In genomic region chr16:8380311-8380710, GRCh38 we compare ENCODE assay signal across 27 cellular contexts.
"Had no signal": no experiment of that assay in that cellular context is flagged by ENCODE, and none has a peak within 500 bp of the region (broad histone marks: within the 10 kb centered on the region; RNA-seq: fewer than 3 reads in every experiment).

No MANE protein-coding gene starts in this region.

- H3K36me3 ChIP-seq: ascending aorta, brain microvascular endothelial cell had no signal

- H3K27me3 ChIP-seq: ascending aorta, brain microvascular endothelial cell had no signal

- H3K9me3 ChIP-seq: ascending aorta had no signal

- H3K27me3 Mint-ChIP-seq: activated CD4-positive, alpha-beta memory T cell treated with anti-CD3 and anti-CD28 coated beads for 36 hours; activated CD4-positive, alpha-beta T cell treated with anti-CD3 and anti-CD28 coated beads for 36 hours; activated CD4-positive, alpha-beta T cell treated with anti-CD3 and anti-CD28 coated beads, Interleukin-2, amount 10 ng/mL, durations not matched to agents 24 days and 14 days; activated CD8-positive, alpha-beta memory T cell treated with anti-CD3 and anti-CD28 coated beads, Interleukin-2, amount 10 ng/mL, durations not matched to agents 7 days and 5 days; activated naive CD4-positive, alpha-beta T cell treated with anti-CD3 and anti-CD28 coated beads, Interleukin-2, amount 10 ng/mL, durations not matched to agents 7 days and 5 days; activated naive CD8-positive, alpha-beta T cell treated with anti-CD3 and anti-CD28 coated beads, Interleukin-2, amount 10 ng/mL, durations not matched to agents 7 days and 5 days; central memory CD8-positive, alpha-beta T cell had no signal

- FAIRE-seq: bronchial epithelial cell, frontal cortex had no signal

- H3K36me3 Mint-ChIP-seq: activated CD4-positive, alpha-beta memory T cell treated with anti-CD3 and anti-CD28 coated beads for 36 hours; activated CD8-positive, alpha-beta memory T cell treated with anti-CD3 and anti-CD28 coated beads, Interleukin-2, amount 10 ng/mL, durations not matched to agents 7 days and 5 days; activated naive CD4-positive, alpha-beta T cell treated with anti-CD3 and anti-CD28 coated beads, Interleukin-2, amount 10 ng/mL, durations not matched to agents 7 days and 5 days; activated naive CD4-positive, alpha-beta T cell treated with anti-CD3 and anti-CD28 coated beads, Interleukin-2, amount 50 U/mL, for 72 hours; activated naive CD8-positive, alpha-beta T cell treated with anti-CD3 and anti-CD28 coated beads, Interleukin-2, amount 10 ng/mL, durations not matched to agents 7 days and 5 days had no signal

- H3K4me3 Mint-ChIP-seq: activated CD4-positive, alpha-beta memory T cell treated with anti-CD3 and anti-CD28 coated beads for 36 hours; activated CD4-positive, alpha-beta T cell treated with anti-CD3 and anti-CD28 coated beads for 36 hours; activated CD4-positive, alpha-beta T cell treated with anti-CD3 and anti-CD28 coated beads, Interleukin-2, amount 10 ng/mL, durations not matched to agents 24 days and 14 days; activated CD8-positive, alpha-beta memory T cell treated with anti-CD3 and anti-CD28 coated beads, Interleukin-2, amount 10 ng/mL, durations not matched to agents 7 days and 5 days; activated CD8-positive, alpha-beta T cell treated with anti-CD3 and anti-CD28 coated beads, Interleukin-2, amount 10 ng/mL, durations not matched to agents 7 days and 5 days; activated naive CD4-positive, alpha-beta T cell treated with anti-CD3 and anti-CD28 coated beads, Interleukin-2, amount 10 ng/mL, durations not matched to agents 7 days and 5 days; activated naive CD8-positive, alpha-beta T cell treated with anti-CD3 and anti-CD28 coated beads, Interleukin-2, amount 10 ng/mL, durations not matched to agents 7 days and 5 days; activated T-helper 1 cell treated with anti-CD3 and anti-CD28 coated beads, Interleukin-12 subunit alpha, Interleukin-12 subunit beta, Interleukin-2, Interleukin-4 antibody, amounts not matched to agents 30 ng/mL and 10 ng/mL and 1 ng/mL, durations not matched to agents 14 hours and 24 hours and 36 hours; central memory CD8-positive, alpha-beta T cell had no signal

- H3K4me1 Mint-ChIP-seq: activated CD4-positive, alpha-beta T cell treated with anti-CD3 and anti-CD28 coated beads for 36 hours; activated CD4-positive, alpha-beta T cell treated with anti-CD3 and anti-CD28 coated beads, Interleukin-2, amount 10 ng/mL, durations not matched to agents 24 days and 14 days; activated CD8-positive, alpha-beta memory T cell treated with anti-CD3 and anti-CD28 coated beads, Interleukin-2, amount 10 ng/mL, durations not matched to agents 7 days and 5 days; activated naive CD4-positive, alpha-beta T cell treated with anti-CD3 and anti-CD28 coated beads, Interleukin-2, amount 10 ng/mL, durations not matched to agents 7 days and 5 days; activated naive CD8-positive, alpha-beta T cell treated with anti-CD3 and anti-CD28 coated beads, Interleukin-2, amount 10 ng/mL, durations not matched to agents 7 days and 5 days; central memory CD8-positive, alpha-beta T cell had no signal

- H3K4me3 ChIP-seq: ascending aorta, coronary artery had no signal

- H3K27ac Mint-ChIP-seq: activated CD4-positive, alpha-beta memory T cell treated with anti-CD3 and anti-CD28 coated beads for 36 hours; activated CD4-positive, alpha-beta T cell treated with anti-CD3 and anti-CD28 coated beads for 36 hours; activated CD4-positive, alpha-beta T cell treated with anti-CD3 and anti-CD28 coated beads, Interleukin-2, amount 10 ng/mL, durations not matched to agents 24 days and 14 days; activated CD8-positive, alpha-beta memory T cell treated with anti-CD3 and anti-CD28 coated beads, Interleukin-2, amount 10 ng/mL, durations not matched to agents 7 days and 5 days; activated CD8-positive, alpha-beta T cell treated with anti-CD3 and anti-CD28 coated beads, Interleukin-2, amount 10 ng/mL, durations not matched to agents 7 days and 5 days; activated naive CD4-positive, alpha-beta T cell treated with anti-CD3 and anti-CD28 coated beads, Interleukin-2, amount 10 ng/mL, durations not matched to agents 7 days and 5 days; activated naive CD4-positive, alpha-beta T cell treated with anti-CD3 and anti-CD28 coated beads, Interleukin-2, amount 50 U/mL, for 72 hours; activated naive CD8-positive, alpha-beta T cell treated with anti-CD3 and anti-CD28 coated beads, Interleukin-2, amount 10 ng/mL, durations not matched to agents 7 days and 5 days; activated T-helper 1 cell treated with anti-CD3 and anti-CD28 coated beads, Interleukin-12 subunit alpha, Interleukin-12 subunit beta, Interleukin-2, Interleukin-4 antibody, amounts not matched to agents 30 ng/mL and 10 ng/mL and 1 ng/mL, durations not matched to agents 14 hours and 24 hours and 36 hours; activated T-helper 2 cell treated with anti-CD3 and anti-CD28 coated beads, Interferon-gamma antibody, Interleukin-2, Interleukin-4, amounts not matched to agents 10 μg/mL and 5 μg/mL and 100 μg/mL, durations not matched to agents 14 hours and 24 hours and 36 hours had no signal

- H3K27ac ChIP-seq: ascending aorta, brain microvascular endothelial cell, coronary artery had no signal

- DNase-seq: activated CD4-positive, alpha-beta memory T cell treated with anti-CD3 and anti-CD28 coated beads for 36 hours; activated CD4-positive, alpha-beta T cell treated with anti-CD3 and anti-CD28 coated beads for 36 hours; activated CD4-positive, alpha-beta T cell treated with anti-CD3 and anti-CD28 coated beads, Interleukin-2, amount 10 ng/mL, durations not matched to agents 24 days and 14 days; activated CD4-positive, CD25-positive, alpha-beta regulatory T cell; activated CD4-positive, CD25-positive, alpha-beta regulatory T cell treated with anti-CD3 and anti-CD28 coated beads, Interleukin-2, amount 50 U/mL, for 72 hours; activated CD8-positive, alpha-beta memory T cell treated with anti-CD3 and anti-CD28 coated beads, Interleukin-2, amount 10 ng/mL, durations not matched to agents 7 days and 5 days; activated CD8-positive, alpha-beta memory T cell treated with anti-CD3 and anti-CD28 coated beads, Interleukin-2, amount 50 U/mL, for 4 hours; activated CD8-positive, alpha-beta T cell treated with anti-CD3 and anti-CD28 coated beads, Interleukin-2, amount 10 ng/mL, durations not matched to agents 7 days and 5 days; activated effector memory CD4-positive, alpha-beta T cell treated with anti-CD3 and anti-CD28 coated beads, Interleukin-2, amount 50 U/mL, for 16 hours; activated naive CD4-positive, alpha-beta T cell treated with anti-CD3 and anti-CD28 coated beads, Interleukin-2, amount 10 ng/mL, durations not matched to agents 7 days and 5 days; activated naive CD8-positive, alpha-beta T cell treated with anti-CD3 and anti-CD28 coated beads, Interleukin-2, amount 10 ng/mL, durations not matched to agents 7 days and 5 days; activated T-cell treated with anti-CD3 and anti-CD28 coated beads, Interleukin-2, amount 50 U/mL, for 1 hour; activated T-cell treated with anti-CD3 and anti-CD28 coated beads, Interleukin-2, amount 50 U/mL, for 48 hours; brain microvascular endothelial cell; dermis blood vessel endothelial cell; effector CD8-positive, alpha-beta T cell; foreskin fibroblast; head of caudate nucleus; T-helper 2 cell had no signal

- H3K9me3 Mint-ChIP-seq: central memory CD8-positive, alpha-beta T cell had no signal

- H3K4me1 ChIP-seq: ascending aorta had no signal
